Comparison of ENCODE assay signal across 7 cellular contexts in genomic region chr10:130561681-130562080, GRCh38.
"Had no signal": no experiment of that assay in that cellular context is flagged by ENCODE, and none has a peak within 500 bp of the region (broad histone marks: within the 10 kb centered on the region; RNA-seq: fewer than 3 reads in every experiment).

No MANE protein-coding gene starts in this region.

- H3K4me3 Mint-ChIP-seq: HFFc6 had no signal

- H3K9ac ChIP-seq: GM23248 had no signal

- H3K27ac Mint-ChIP-seq: HFFc6 had no signal

- DNase-seq: GM23248, HFFc6, IMR-90, KG1 had no signal

- H3K36me3 ChIP-seq: HAP-1 had no signal

- H3K4me3 ChIP-seq: GM23248, HAP-1, K562 had no signal

- H3K27ac ChIP-seq: GM23248 had no signal

- H3K9me3 ChIP-seq: HAP-1 had no signal

- H3K4me1 ChIP-seq: HAP-1 had no signal

- ATAC-seq: HCT116, K562 had no signal
